In genomic region chr2:202425036-202425435, GRCh38 we compare ENCODE assay signal across 22 cellular contexts. TPM values are rescaled to one million over a fixed set of nuclear protein-coding genes. Genes with fewer than 3 reads are reported as not detected.
A peak's percentile ranks its signal among the peaks of the same experiment; 100 is the strongest.
DNase-seq lines count a peak whose midpoint lies in the region; ATAC-seq, FAIRE-seq and TF ChIP-seq lines count a peak whose summit lies in the region.
"Had no signal": no experiment of that assay in that cellular context is flagged by ENCODE, and none has a peak within 500 bp of the region (broad histone marks: within the 10 kb centered on the region; RNA-seq: fewer than 3 reads in every experiment).

No MANE protein-coding gene starts in this region.

- no peak for TF ChIP-seq EP300 in SK-N-SH (IDR thresholded peaks at IDR 0.05; ENCODE audit: borderline replicate concordance in 1 of 2, low read depth in 1 of 2, low read length in 1 of 2)

- no peak for DNase-seq in GM23338 (ENCODE audit: low spot score)
- peak; percentile 19 for DNase-seq in NCI-H226
- peak; percentile 33 for DNase-seq in astrocyte (ENCODE audit: low read depth)
- peak; percentile 31 for DNase-seq in glomerular visceral epithelial cell (ENCODE audit: extremely low spot score)
- DNase-seq in MV-4-11 (lab: John Stamatoyannopoulos, UW), result no peak
- no peak for DNase-seq in NCI-H345 treated with DMSO at 0.1 percent for 48 hours (lab: John Stamatoyannopoulos, UW; ENCODE audit: unreplicated experiment)
- no peak for DNase-seq in SK-N-SH
- DNase-seq: Calu3; CD8-positive, alpha-beta T cell; DMS53; GOT3; Kasumi-1; NCI-H1105; NCI-H1694; NCI-H2081 treated with DMSO at 0.1 percent for 48 hours; NCI-H524 had no signal

- no peak overlapping the region for H3K4me3 Mint-ChIP-seq in GM23338
- no peak overlapping the region for H3K4me3 Mint-ChIP-seq in astrocyte (ENCODE audit: unreplicated experiment)
- H3K4me3 Mint-ChIP-seq: CD8-positive, alpha-beta T cell had no signal

- no peaks in the 10 kb centered on the region; the same call in 1 of the 3 replicates for H3K9me3 Mint-ChIP-seq in GM23338
- H3K9me3 Mint-ChIP-seq in astrocyte (ENCODE audit: unreplicated experiment), result no peaks in the 10 kb centered on the region

- H3K27ac ChIP-seq in GM23338 (ENCODE audit: low read depth), result peak overlapping the region; percentile 51; the same call in 1 of the 2 replicates
- no peak overlapping the region for H3K27ac ChIP-seq in astrocyte (ENCODE audit: low read depth, low read length)
- no peak overlapping the region for H3K27ac ChIP-seq in SK-N-SH (ENCODE audit: low read depth in 2 of 2, low read length in 1 of 2)
- H3K27ac ChIP-seq: A549; BLaER1 treated with 17β-estradiol and CSF1 and Interleukin-3, amounts not matched to agents 10 nM and 100 nM; SJSA1 had no signal

- H3K27ac Mint-ChIP-seq in GM23338 (no peak overlapping the region), astrocyte (ENCODE audit: unreplicated experiment) (no peak overlapping the region)
- H3K27ac Mint-ChIP-seq: CD8-positive, alpha-beta T cell had no signal

- no peak overlapping the region for H2AFZ ChIP-seq in GM23338
- H2AFZ ChIP-seq in astrocyte (ENCODE audit: low read depth, low read length), result no peak overlapping the region
- no peak overlapping the region for H2AFZ ChIP-seq in SK-N-SH (ENCODE audit: low read depth)

- TF ChIP-seq CTCF in GM23338 (conservative IDR thresholded peaks at IDR 0.05; ENCODE audit: low read depth in 2 of 2) (no peak), astrocyte (IDR thresholded peaks at IDR 0.05; ENCODE audit: insufficient read depth, low read depth, low read length) (no peak), SK-N-SH (IDR thresholded peaks at IDR 0.05) (no peak)

- H3F3A ChIP-seq in GM23338 (replicated peaks; ENCODE audit: low read depth) (0 out of 2 replicates have a peak, but pooled peaks cover 2% of the 10 kb centered on the region), SK-N-SH (replicated peaks; ENCODE audit: insufficient read depth) (peaks cover 11% of the 10 kb centered on the region)

- POLR2A ChIA-PET in SK-N-SH (lab: Yijun Ruan, JAX), result no interaction called here

- no peaks in the 10 kb centered on the region for H3K36me3 ChIP-seq in GM23338 (ENCODE audit: insufficient read depth)
- no peaks in the 10 kb centered on the region for H3K36me3 ChIP-seq in astrocyte (ENCODE audit: insufficient read depth, low read length)
- peaks cover 0 to 17% of the 10 kb centered on the region in 2 experiments for H3K36me3 ChIP-seq in SK-N-SH (replicated peaks in 1 of 2; ENCODE audit: control insufficient read depth in 1 of 2, insufficient read depth in 2 of 2, low read length in 1 of 2)

- FAIRE-seq in astrocyte (lab: Jason Lieb, UNC), result no peak
- FAIRE-seq: A549, GM12891, GM19239 had no signal

- no peaks in the 10 kb centered on the region for H3K9me3 ChIP-seq in astrocyte (ENCODE audit: insufficient read depth, low read depth, low read length)
- H3K9me3 ChIP-seq in SK-N-SH, result no peaks in the 10 kb centered on the region
- H3K9me3 ChIP-seq: A549, SJSA1 had no signal

- H3K4me3 ChIP-seq in GM23338 (no peak overlapping the region), astrocyte (ENCODE audit: insufficient read depth, low read depth, low read length) (no peak overlapping the region), SK-N-SH (ENCODE audit: low read depth in 2 of 2, low read length in 1 of 2) (no peak overlapping the region)
- H3K4me3 ChIP-seq: A549; BLaER1 treated with 17β-estradiol and CSF1 and Interleukin-3, amounts not matched to agents 10 nM and 100 nM; SJSA1 had no signal

- H3K9me2 ChIP-seq in GM23338 (ENCODE audit: insufficient read depth) (no peaks in the 10 kb centered on the region), SK-N-SH (no peaks in the 10 kb centered on the region)

- H3K79me2 ChIP-seq in GM23338 (replicated peaks; ENCODE audit: insufficient read depth) (peaks cover 84% of the 10 kb centered on the region), astrocyte (ENCODE audit: insufficient read depth, low read length) (peaks cover 98% of the 10 kb centered on the region), SK-N-SH (ENCODE audit: insufficient read depth) (peaks cover 100% of the 10 kb centered on the region)

- ATAC-seq in GM23338 (no peak), HG03520 (IDR thresholded peaks at IDR 0.05; ENCODE audit: unreplicated experiment) (no peak)
- ATAC-seq: A549; CD8-positive, alpha-beta T cell had no signal

- no peak for TF ChIP-seq RAD21 in SK-N-SH (IDR thresholded peaks at IDR 0.05; ENCODE audit: low read length)

- H3K4me2 ChIP-seq in GM23338 (no peak overlapping the region), astrocyte (ENCODE audit: low read length) (no peak overlapping the region), SK-N-SH (no peak overlapping the region)
- H3K4me2 ChIP-seq: A549 had no signal

- no peaks in the 10 kb centered on the region for H3K27me3 ChIP-seq in GM23338 (ENCODE audit: insufficient read depth)
- H3K27me3 ChIP-seq in astrocyte (ENCODE audit: insufficient read depth, low read length), result no peaks in the 10 kb centered on the region
- no peaks in the 10 kb centered on the region for H3K27me3 ChIP-seq in SK-N-SH (ENCODE audit: insufficient read depth)
- H3K27me3 ChIP-seq: BLaER1 treated with 17β-estradiol and CSF1 and Interleukin-3, amounts not matched to agents 10 nM and 100 nM; SJSA1 had no signal

- H3K4me1 Mint-ChIP-seq in GM23338, result peaks cover 17% of the 10 kb centered on the region
- peaks cover 19% of the 10 kb centered on the region for H3K4me1 Mint-ChIP-seq in astrocyte (ENCODE audit: low read depth, unreplicated experiment)

- no peaks in the 10 kb centered on the region for H4K20me1 ChIP-seq in GM23338 (replicated peaks; ENCODE audit: insufficient read depth)
- H4K20me1 ChIP-seq in astrocyte (ENCODE audit: insufficient read depth, low read length), result peaks cover 89% of the 10 kb centered on the region
- peaks cover 78% of the 10 kb centered on the region for H4K20me1 ChIP-seq in SK-N-SH (ENCODE audit: insufficient read depth)

- H3K9ac ChIP-seq in astrocyte (ENCODE audit: low read length) (no peak overlapping the region), SK-N-SH (no peak overlapping the region)
- H3K9ac ChIP-seq: BLaER1 treated with 17β-estradiol and CSF1 and Interleukin-3, amounts not matched to agents 10 nM and 100 nM had no signal

- 76% methylated on average over 5 of the region's 5 CpGs for WGBS in SK-N-SH (ENCODE audit: low lambda C conversion rate)

- H3K36me3 Mint-ChIP-seq in GM23338 (ENCODE audit: low read depth) (peaks cover 5% of the 10 kb centered on the region; the same call in 1 of the 3 replicates), astrocyte (ENCODE audit: low read depth, unreplicated experiment) (peaks cover 7% of the 10 kb centered on the region)

- CTCF ChIA-PET in SK-N-SH (lab: Yijun Ruan, JAX), result no interaction called here

- H3K4me1 ChIP-seq in GM23338 (ENCODE audit: insufficient read depth) (peaks cover 25% of the 10 kb centered on the region), astrocyte (ENCODE audit: insufficient read depth, low read length) (no peaks in the 10 kb centered on the region), SK-N-SH (ENCODE audit: control insufficient read depth in 1 of 2, insufficient read depth in 2 of 2, low read depth in 1 of 2, low read length in 1 of 2) (no peaks in the 10 kb centered on the region; a peak in 1 of 4 replicates)

- peaks cover 3% of the 10 kb centered on the region for H3K27me3 Mint-ChIP-seq in GM23338 (ENCODE audit: insufficient read depth, low read depth, poor library complexity)
- H3K27me3 Mint-ChIP-seq in astrocyte (ENCODE audit: low read depth, unreplicated experiment), result no peaks in the 10 kb centered on the region

TF ChIP-seq in GM23338, 12 proteins besides CTCF, POLR2A, EP300 and RAD21 (continues in another document):
- TF ChIP-seq ETS1 (IDR thresholded peaks at IDR 0.05), result no peak

TF ChIP-seq in SK-N-SH, 30 proteins besides CTCF, POLR2A, EP300 and RAD21:
- TF ChIP-seq GATA2 (CRISPR knock-in tag; IDR thresholded peaks at IDR 0.05) (no peak), YY1 (IDR thresholded peaks at IDR 0.05; ENCODE audit: low read depth) (no peak)

RNA-seq across cellular contexts. Expression of gene BMPR2, which starts 48.9 kb away (rescaled TPM):
- total RNA-seq in GM23338 (2014; rRNA removed; shearing (Covaris generic)), result 14.2 and 21.6 TPM in 2 replicates
- polyA plus RNA-seq in GM23338 (2016; fragmentation: Nextera tagmentation; extraction: Ambion mirVana) (6.3 and 6.7 TPM in 2 replicates), SK-N-SH (2012; rRNA removed) (10.2 and 14.0 TPM in 2 replicates)
- total RNA-seq in astrocyte, result 93.1 and 111 TPM in 2 replicates
- polyA plus RNA-seq in SK-N-SH (2012; cell fraction: cytosol; rRNA removed), result 15.5 and 15.8 TPM in 2 replicates
- 5.1 and 10.4 TPM in 2 replicates for polyA plus RNA-seq in SK-N-SH (2012; cell fraction: nucleus; rRNA removed)

Comparison
In these comparisons a context has a peak if more than half of its experiments do, and no peak if none do; other contexts are left out.
1. DNase-seq: peak in NCI-H226 (single experiment), astrocyte (single experiment) and glomerular visceral epithelial cell (single experiment); none in GM23338 (single experiment), MV-4-11 (single experiment), NCI-H345 treated with DMSO at 0.1 percent for 48 hours (single experiment) and SK-N-SH (single experiment).